In the genomic region with DNA sequence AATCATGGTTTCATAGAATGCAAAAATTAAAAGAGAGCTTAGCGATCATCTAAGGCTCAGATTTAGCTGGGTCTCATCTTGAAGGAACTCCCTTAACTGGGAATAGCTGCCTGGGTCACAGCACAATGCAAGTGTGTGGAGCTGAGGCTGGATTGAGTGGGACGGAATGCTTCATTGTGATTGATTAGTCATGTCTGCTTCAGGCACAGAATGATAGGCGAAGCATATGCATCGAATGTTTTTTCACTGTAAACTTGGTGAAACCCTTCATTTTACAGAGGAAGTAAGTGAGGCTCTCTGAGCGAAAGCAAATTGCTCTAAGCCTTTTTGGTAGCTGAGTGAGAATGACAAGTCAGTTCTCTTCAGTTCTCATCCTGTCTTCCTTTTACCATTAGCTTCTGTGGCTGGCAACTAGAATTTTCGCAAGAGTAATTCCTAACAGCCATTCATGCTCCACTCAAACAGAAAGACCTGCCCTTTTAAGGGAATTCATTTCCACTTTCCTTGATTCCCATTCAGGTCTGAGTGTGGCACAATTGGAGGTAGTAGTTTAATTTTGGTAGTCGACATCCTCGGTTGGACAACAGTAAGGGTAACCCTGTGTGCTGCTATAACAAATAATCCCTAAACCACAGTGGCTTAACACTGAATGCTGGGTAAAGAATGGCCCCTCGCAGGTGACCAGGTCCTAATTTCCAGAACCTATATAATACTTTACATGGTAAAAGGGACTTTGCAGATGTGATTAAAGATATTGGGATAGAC, we compare ENCODE assay signal across 1 cellular context.
TF ChIP-seq lines count a peak whose summit lies in the region.

No MANE protein-coding gene starts in this region.

TF ChIP-seq in K562, 482 proteins besides CTCF, POLR2A, EP300 and RAD21 (continued from another document):
- TF ChIP-seq, protein P1, sequence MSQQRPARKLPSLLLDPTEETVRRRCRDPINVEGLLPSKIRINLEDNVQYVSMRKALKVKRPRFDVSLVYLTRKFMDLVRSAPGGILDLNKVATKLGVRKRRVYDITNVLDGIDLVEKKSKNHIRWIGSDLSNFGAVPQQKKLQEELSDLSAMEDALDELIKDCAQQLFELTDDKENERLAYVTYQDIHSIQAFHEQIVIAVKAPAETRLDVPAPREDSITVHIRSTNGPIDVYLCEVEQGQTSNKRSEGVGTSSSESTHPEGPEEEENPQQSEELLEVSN (IDR thresholded peaks at IDR 0.05; ENCODE audit: borderline replicate concordance in 1 of 2, extremely low read depth in 1 of 2, insufficient read depth in 1 of 2, insufficient read length in 1 of 2, low read depth in 1 of 2, low read length in 1 of 2, poor library complexity in 1 of 2, severe bottlenecking in 1 of 2): no peak
- TF ChIP-seq CLOCK (CRISPR knock-in tag; IDR thresholded peaks at IDR 0.05; ENCODE audit: borderline replicate concordance): no peak
- peak in 1 of 2 experiments; percentile 70; a peak in 1 of 4 replicates for TF ChIP-seq MLLT1 (IDR thresholded peaks at IDR 0.05)
